ENCODE assay signal across 35 cellular contexts in the genomic region with DNA sequence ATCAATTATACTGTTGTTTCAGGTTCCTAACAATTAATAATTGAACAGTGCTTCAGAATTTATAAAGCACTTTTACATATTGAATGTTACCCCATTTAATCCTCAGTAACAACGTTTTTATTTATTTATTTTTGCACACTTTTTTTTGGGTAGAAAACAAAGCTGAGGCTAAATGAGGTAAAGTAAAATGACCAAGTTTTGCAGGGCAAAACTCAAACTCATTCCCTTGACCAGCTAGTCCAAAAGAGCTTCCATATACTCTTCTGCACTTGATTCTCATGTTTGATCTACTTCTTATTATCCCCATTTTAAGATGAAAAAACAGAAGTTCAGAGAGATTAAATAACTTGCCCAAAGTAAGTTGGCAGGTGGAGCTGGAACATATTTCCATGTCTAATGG.
"Had no signal": no experiment of that assay in that cellular context is flagged by ENCODE, and none has a peak within 500 bp of the region (broad histone marks: within the 10 kb centered on the region; RNA-seq: fewer than 3 reads in every experiment).

No MANE protein-coding gene starts in this region.

- H3K27me3 ChIP-seq: MG63 had no signal

- DNase-seq: Karpas-422, Kasumi-1, MG63, MM.1S, MV-4-11, NCI-H1048, NCI-H1092, NCI-H1092 treated with DMSO at 0.1 percent for 48 hours, NCI-H1105, NCI-H1105 treated with DMSO at 0.1 percent for 48 hours, NCI-H1417, NCI-H1417 treated with DMSO at 0.1 percent for 48 hours, NCI-H1436, NCI-H1436 treated with DMSO at 0.1 percent for 48 hours, NCI-H146, NCI-H1694, NCI-H1694 treated with DMSO at 0.1 percent for 48 hours, NCI-H187, NCI-H187 treated with DMSO at 0.1 percent for 48 hours, NCI-H1930, NCI-H2029, NCI-H2029 treated with DMSO at 0.1 percent for 48 hours, NCI-H2081, NCI-H2081 treated with DMSO at 0.1 percent for 48 hours, NCI-H2107, NCI-H2171, NCI-H2171 treated with DMSO at 0.1 percent for 48 hours, NCI-H2227 treated with DMSO at 0.1 percent for 48 hours, NCI-H226, NCI-H345, NCI-H446, NCI-H446 treated with DMSO at 0.1 percent for 48 hours, NCI-H510A, NCI-H510A treated with DMSO at 0.1 percent for 48 hours, NCI-H524 had no signal

- H3K36me3 ChIP-seq: MG63 had no signal

- H3K4me3 ChIP-seq: MG63 had no signal
